13 cellular contexts compared by ENCODE assay signal in genomic region chr14:39492267-39492666, GRCh38.
DNase-seq lines count a peak whose midpoint lies in the region; ATAC-seq, FAIRE-seq and TF ChIP-seq lines count a peak whose summit lies in the region.
"Had no signal": no experiment of that assay in that cellular context is flagged by ENCODE, and none has a peak within 500 bp of the region (broad histone marks: within the 10 kb centered on the region; RNA-seq: fewer than 3 reads in every experiment).

No MANE protein-coding gene starts in this region.

- no peak overlapping the region for H2BK15ac ChIP-seq in mesendoderm (replicated peaks; ENCODE audit: low read depth)

- FAIRE-seq in HTR-8/SVneo (lab: Jason Lieb, UNC) (no peak), GM12891 (lab: Jason Lieb, UNC) (no peak)
- FAIRE-seq: H1 had no signal

- no peak overlapping the region for H3K27ac ChIP-seq in mesendoderm (ENCODE audit: low read depth, low read length)
- H3K27ac ChIP-seq: HL-60 had no signal

- no peaks in the 10 kb centered on the region for H3K36me3 ChIP-seq in mesendoderm (ENCODE audit: control insufficient read depth, insufficient read depth, low read length)

- H3K27ac Mint-ChIP-seq in chondrocyte (ENCODE audit: unreplicated experiment): peak overlapping the region; percentile 18
- H3K27ac Mint-ChIP-seq in stimulated activated naive B cell treated with anti-CD40 and anti-IgM and Interleukin-4, amounts not matched to agents 10 μg/mL and 1 μg/mL and 100 μg/mL, for 72 hours: no peak overlapping the region
- H3K27ac Mint-ChIP-seq: activated CD8-positive, alpha-beta T cell treated with anti-CD3 and anti-CD28 coated beads for 36 hours had no signal

- TF ChIP-seq CTCF in chondrocyte (IDR thresholded peaks at IDR 0.05): no peak

- DNase-seq in AG20443 (ENCODE audit: low spot score) (peak; percentile 51), HTR-8/SVneo (ENCODE audit: insufficient read length, low spot score) (peak; percentile 25), chondrocyte (ENCODE audit: low spot score) (no peak), mesendoderm (peak; percentile 63), SIG-M5 treated with dmso at 0.1 percent for 504 hours (lab: John Stamatoyannopoulos, UW; ENCODE audit: unreplicated experiment) (no peak), GM12891 (ENCODE audit: insufficient read length, low spot score) (no peak)
- no peak for DNase-seq in stimulated activated naive B cell treated with anti-CD40 and anti-IgM and Interleukin-4, amounts not matched to agents 10 μg/mL and 1 μg/mL and 100 μg/mL, for 72 hours
- DNase-seq: activated CD8-positive, alpha-beta T cell treated with anti-CD3 and anti-CD28 coated beads for 36 hours; NCI-H2029 treated with DMSO at 0.1 percent for 48 hours; stimulated activated CD4-positive, alpha-beta T cell treated with anti-CD3 and anti-CD28 coated beads, Interleukin-4, amount 100 ng/mL, for 4 hours had no signal

- H2AK5ac ChIP-seq in mesendoderm (ENCODE audit: low read length): no peak overlapping the region

- no CpG with 5 or more reads among the region's 2 CpGs for whole genome bisulfite sequencing in mesendoderm (ENCODE audit: extremely low coverage, insufficient coverage, low lambda C conversion rate)

- no peaks in the 10 kb centered on the region for H3K36me3 Mint-ChIP-seq in chondrocyte (ENCODE audit: low read depth)
- peaks cover 3 to 4% of the 10 kb centered on the region in 2 donors for H3K36me3 Mint-ChIP-seq in stimulated activated naive B cell treated with anti-CD40 and anti-IgM and Interleukin-4, amounts not matched to agents 10 μg/mL and 1 μg/mL and 100 μg/mL, for 72 hours

- H3K4ac ChIP-seq in mesendoderm (ENCODE audit: low read depth, low read length): no peak overlapping the region

- no peak overlapping the region for H3K4me2 ChIP-seq in mesendoderm (ENCODE audit: low read length)

- no peak overlapping the region for H2BK5ac ChIP-seq in mesendoderm (ENCODE audit: low read length)

- no peak overlapping the region for H3K18ac ChIP-seq in mesendoderm (ENCODE audit: low read length)

- peak overlapping the region; percentile 22 for H3K56ac ChIP-seq in mesendoderm (ENCODE audit: low read length)

- no peaks in the 10 kb centered on the region for H3K79me1 ChIP-seq in mesendoderm (ENCODE audit: low read length)

- no peaks in the 10 kb centered on the region for H3K79me2 ChIP-seq in mesendoderm (ENCODE audit: control insufficient read depth, insufficient read depth, low read length)

- H4K5ac ChIP-seq in mesendoderm (ENCODE audit: low read length): no peak overlapping the region

- H3K27me3 ChIP-seq in mesendoderm (ENCODE audit: insufficient read depth, low read length, poor library complexity): no peaks in the 10 kb centered on the region

- no peak overlapping the region for H4K8ac ChIP-seq in mesendoderm (ENCODE audit: low read depth, low read length)

- ATAC-seq in activated CD4-positive, CD25-positive, alpha-beta regulatory T cell treated with anti-CD3 and anti-CD28 coated beads, Interleukin-2, amount 50 U/mL, for 24 hours: no peak
- no peak for ATAC-seq in stimulated activated naive B cell treated with anti-CD40 and anti-IgM and Interleukin-4, amounts not matched to agents 10 μg/mL and 1 μg/mL and 100 μg/mL, for 72 hours (replicated peaks)
- ATAC-seq: activated CD8-positive, alpha-beta T cell treated with anti-CD3 and anti-CD28 coated beads for 36 hours had no signal

- no peak for TF ChIP-seq POLR2A in GM12891 (IDR thresholded peaks at IDR 0.05; ENCODE audit: low read depth, low read length)

- no peak overlapping the region for H3K4me3 Mint-ChIP-seq in chondrocyte (ENCODE audit: unreplicated experiment)
- no peak overlapping the region for H3K4me3 Mint-ChIP-seq in stimulated activated naive B cell treated with anti-CD40 and anti-IgM and Interleukin-4, amounts not matched to agents 10 μg/mL and 1 μg/mL and 100 μg/mL, for 72 hours
- H3K4me3 Mint-ChIP-seq: activated CD8-positive, alpha-beta T cell treated with anti-CD3 and anti-CD28 coated beads for 36 hours had no signal

- H3K9me3 Mint-ChIP-seq in chondrocyte (ENCODE audit: low read depth): peaks cover 9% of the 10 kb centered on the region
- peaks cover 6 to 9% of the 10 kb centered on the region in 2 donors for H3K9me3 Mint-ChIP-seq in stimulated activated naive B cell treated with anti-CD40 and anti-IgM and Interleukin-4, amounts not matched to agents 10 μg/mL and 1 μg/mL and 100 μg/mL, for 72 hours

- no peaks in the 10 kb centered on the region for H3K4me1 ChIP-seq in mesendoderm (ENCODE audit: control insufficient read depth, low read depth, low read length)

- H3K9ac ChIP-seq in mesendoderm (ENCODE audit: low read length): no peak overlapping the region

- peaks cover 14% of the 10 kb centered on the region for H3K4me1 Mint-ChIP-seq in chondrocyte (ENCODE audit: low read depth)
- no peaks in the 10 kb centered on the region for H3K4me1 Mint-ChIP-seq in stimulated activated naive B cell treated with anti-CD40 and anti-IgM and Interleukin-4, amounts not matched to agents 10 μg/mL and 1 μg/mL and 100 μg/mL, for 72 hours

- H3K4me3 ChIP-seq in mesendoderm (ENCODE audit: low read length): no peak overlapping the region

- H2BK120ac ChIP-seq in mesendoderm (ENCODE audit: low read depth, low read length): no peak overlapping the region

- peaks cover 7% of the 10 kb centered on the region for H3K27me3 Mint-ChIP-seq in chondrocyte (ENCODE audit: low read depth)
- H3K27me3 Mint-ChIP-seq in stimulated activated naive B cell treated with anti-CD40 and anti-IgM and Interleukin-4, amounts not matched to agents 10 μg/mL and 1 μg/mL and 100 μg/mL, for 72 hours: peaks cover 0 to 5% of the 10 kb centered on the region in 2 donors
- H3K27me3 Mint-ChIP-seq: activated CD8-positive, alpha-beta T cell treated with anti-CD3 and anti-CD28 coated beads for 36 hours had no signal

- no peak overlapping the region for H3K23ac ChIP-seq in mesendoderm (ENCODE audit: low read length)

TF ChIP-seq in GM12891, 5 proteins besides CTCF, POLR2A, EP300 and RAD21:
- TF ChIP-seq TAF1 (IDR thresholded peaks at IDR 0.05; ENCODE audit: low read depth, low read length) (no peak), POU2F2 (IDR thresholded peaks at IDR 0.05; ENCODE audit: low read depth, low read length) (no peak), SPI1 (IDR thresholded peaks at IDR 0.05; ENCODE audit: low read depth, low read length) (no peak), POLR2AphosphoS5 (IDR thresholded peaks at IDR 0.05; ENCODE audit: low read depth, low read length) (no peak), PAX5 (IDR thresholded peaks at IDR 0.05; ENCODE audit: insufficient read depth, low read length, severe bottlenecking) (no peak)

Comparison
In these comparisons a context has a peak if more than half of its experiments do, and no peak if none do; other contexts are left out.
1. DNase-seq: peak in AG20443 (single experiment), HTR-8/SVneo (single experiment) and mesendoderm (single experiment); none in chondrocyte (single experiment), SIG-M5 treated with dmso at 0.1 percent for 504 hours (single experiment), stimulated activated naive B cell treated with anti-CD40 and anti-IgM and Interleukin-4, amounts not matched to agents 10 μg/mL and 1 μg/mL and 100 μg/mL, for 72 hours (single experiment) and GM12891 (single experiment).